Comparison of ENCODE assay signal across 8 cellular contexts in the genomic region with DNA sequence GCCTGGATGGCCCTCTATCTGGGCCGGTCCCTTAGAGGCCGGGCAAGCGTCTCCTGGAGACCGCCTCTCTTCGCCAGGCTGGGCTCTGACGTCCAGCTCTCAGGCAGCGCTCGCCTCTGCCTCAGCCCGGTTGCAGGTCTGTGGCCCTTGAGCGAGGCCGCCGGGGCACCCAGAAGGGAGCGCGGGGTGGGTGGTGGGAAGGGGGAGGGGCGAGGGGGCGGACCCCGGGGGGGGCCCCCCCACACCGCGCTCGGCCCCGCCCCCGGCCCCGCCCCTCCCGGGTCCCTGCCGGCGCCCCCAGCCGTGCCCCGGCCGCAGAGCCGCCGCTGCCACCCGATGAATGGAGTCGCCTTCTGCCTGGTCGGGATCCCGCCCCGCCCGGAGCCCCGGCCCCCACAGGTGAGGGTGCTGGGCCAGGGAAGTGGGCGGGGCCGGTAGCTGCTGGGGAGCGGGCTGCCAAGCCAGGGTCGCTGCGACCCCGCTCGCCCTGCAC. TPM values are rescaled to one million over a fixed set of nuclear protein-coding genes. Genes with fewer than 3 reads are reported as not detected.
DNase-seq lines count a peak whose midpoint lies in the region; ATAC-seq, FAIRE-seq and TF ChIP-seq lines count a peak whose summit lies in the region.

A gene with protein sequence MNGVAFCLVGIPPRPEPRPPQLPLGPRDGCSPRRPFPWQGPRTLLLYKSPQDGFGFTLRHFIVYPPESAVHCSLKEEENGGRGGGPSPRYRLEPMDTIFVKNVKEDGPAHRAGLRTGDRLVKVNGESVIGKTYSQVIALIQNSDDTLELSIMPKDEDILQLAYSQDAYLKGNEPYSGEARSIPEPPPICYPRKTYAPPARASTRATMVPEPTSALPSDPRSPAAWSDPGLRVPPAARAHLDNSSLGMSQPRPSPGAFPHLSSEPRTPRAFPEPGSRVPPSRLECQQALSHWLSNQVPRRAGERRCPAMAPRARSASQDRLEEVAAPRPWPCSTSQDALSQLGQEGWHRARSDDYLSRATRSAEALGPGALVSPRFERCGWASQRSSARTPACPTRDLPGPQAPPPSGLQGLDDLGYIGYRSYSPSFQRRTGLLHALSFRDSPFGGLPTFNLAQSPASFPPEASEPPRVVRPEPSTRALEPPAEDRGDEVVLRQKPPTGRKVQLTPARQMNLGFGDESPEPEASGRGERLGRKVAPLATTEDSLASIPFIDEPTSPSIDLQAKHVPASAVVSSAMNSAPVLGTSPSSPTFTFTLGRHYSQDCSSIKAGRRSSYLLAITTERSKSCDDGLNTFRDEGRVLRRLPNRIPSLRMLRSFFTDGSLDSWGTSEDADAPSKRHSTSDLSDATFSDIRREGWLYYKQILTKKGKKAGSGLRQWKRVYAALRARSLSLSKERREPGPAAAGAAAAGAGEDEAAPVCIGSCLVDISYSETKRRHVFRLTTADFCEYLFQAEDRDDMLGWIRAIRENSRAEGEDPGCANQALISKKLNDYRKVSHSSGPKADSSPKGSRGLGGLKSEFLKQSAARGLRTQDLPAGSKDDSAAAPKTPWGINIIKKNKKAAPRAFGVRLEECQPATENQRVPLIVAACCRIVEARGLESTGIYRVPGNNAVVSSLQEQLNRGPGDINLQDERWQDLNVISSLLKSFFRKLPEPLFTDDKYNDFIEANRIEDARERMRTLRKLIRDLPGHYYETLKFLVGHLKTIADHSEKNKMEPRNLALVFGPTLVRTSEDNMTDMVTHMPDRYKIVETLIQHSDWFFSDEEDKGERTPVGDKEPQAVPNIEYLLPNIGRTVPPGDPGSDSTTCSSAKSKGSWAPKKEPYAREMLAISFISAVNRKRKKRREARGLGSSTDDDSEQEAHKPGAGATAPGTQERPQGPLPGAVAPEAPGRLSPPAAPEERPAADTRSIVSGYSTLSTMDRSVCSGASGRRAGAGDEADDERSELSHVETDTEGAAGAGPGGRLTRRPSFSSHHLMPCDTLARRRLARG (N-terminal part only) (plus strand): TSS at position 315 of the 493 bp plus-strand sequence. CDS start 22 bp downstream, at position 337.

- WGBS in body of pancreas, 2 donors: 1 to 2% methylated on average over 10 to 37 of the region's 45 CpGs

- TF ChIP-seq POLR2A in H54 (IDR thresholded peaks at IDR 0.05; ENCODE audit: low read depth, low read length) (peak; percentile 66), body of pancreas (IDR thresholded peaks at IDR 0.05) (no peak)

- H3K36me3 Mint-ChIP-seq in T-helper 1 cell treated with Interleukin-12 subunit alpha and Interleukin-12 subunit beta and Interleukin-4 antibody, amounts not matched to agents 30 μg/mL and 1 μg/mL, for 36 hours (ENCODE audit: low read depth): no peaks in the 10 kb centered on the region

- no peaks in the 10 kb centered on the region for H3K9me3 ChIP-seq in body of pancreas

- peaks cover 8% of the 10 kb centered on the region for H3K4me1 Mint-ChIP-seq in T-helper 1 cell treated with Interleukin-12 subunit alpha and Interleukin-12 subunit beta and Interleukin-4 antibody, amounts not matched to agents 30 μg/mL and 1 μg/mL, for 36 hours (ENCODE audit: low read depth)

- peaks cover 50% of the 10 kb centered on the region for H3K27me3 Mint-ChIP-seq in T-helper 1 cell treated with Interleukin-12 subunit alpha and Interleukin-12 subunit beta and Interleukin-4 antibody, amounts not matched to agents 30 μg/mL and 1 μg/mL, for 36 hours (ENCODE audit: low read depth)

- peak within 1 kb of the TSS; percentile 13 to 83 (median 66) for H3K27ac ChIP-seq in body of pancreas

- H3K4me3 Mint-ChIP-seq in T-helper 1 cell treated with Interleukin-12 subunit alpha and Interleukin-12 subunit beta and Interleukin-4 antibody, amounts not matched to agents 30 μg/mL and 1 μg/mL, for 36 hours: peak within 1 kb of the TSS; percentile 70

- no peaks in the 10 kb centered on the region for H3K36me3 ChIP-seq in body of pancreas (replicated peaks in 1 of 2; ENCODE audit: insufficient read depth in 1 of 2, low read depth in 2 of 2)

- FAIRE-seq in H54 (lab: Jason Lieb, UNC): no peak

- no peaks in the 10 kb centered on the region for H3K9me3 Mint-ChIP-seq in T-helper 1 cell treated with Interleukin-12 subunit alpha and Interleukin-12 subunit beta and Interleukin-4 antibody, amounts not matched to agents 30 μg/mL and 1 μg/mL, for 36 hours

- H3K4me3 ChIP-seq in body of pancreas: peak within 1 kb of the TSS; percentile 87 to 92

- no peaks in the 10 kb centered on the region for H3K27me3 ChIP-seq in body of pancreas

- DNase-seq in H54 (ENCODE audit: insufficient read length, low spot score) (peak; percentile 83), body of pancreas (peak; percentile 51 to 69 (median 66)), hepatic stellate cell (ENCODE audit: low spot score) (peak; percentile 80), posterior vena cava (ENCODE audit: low spot score) (peak; percentile 87), DMS114 treated with DMSO at 0.1 percent for 48 hours (lab: John Stamatoyannopoulos, UW; ENCODE audit: unreplicated experiment) (no peak)

- no peak for TF ChIP-seq CTCF in body of pancreas (IDR thresholded peaks at IDR 0.05)

- H3K27ac Mint-ChIP-seq in T-helper 1 cell treated with Interleukin-12 subunit alpha and Interleukin-12 subunit beta and Interleukin-4 antibody, amounts not matched to agents 30 μg/mL and 1 μg/mL, for 36 hours: no peak within 1 kb of the TSS

- ATAC-seq in body of pancreas: peak; percentile 63
- ATAC-seq in GM18907 (IDR thresholded peaks at IDR 0.05; ENCODE audit: unreplicated experiment): no peak
- ATAC-seq in GM19395 (IDR thresholded peaks at IDR 0.05; ENCODE audit: unreplicated experiment): no peak

- intact Hi-C loops in body of pancreas (cut with DNase I): no loop called here
- intact Hi-C loops in posterior vena cava (cut with DNase I): loop anchor here in 1 of 2 donors (5.0 kb wide), 1 partner anchor 54 kb away; no protein-coding TSS in a partner anchor

- peaks cover 18% of the 10 kb centered on the region for H3K4me1 ChIP-seq in body of pancreas

RNA-seq across cellular contexts. Expression of the gene that starts here (rescaled TPM):
- total RNA-seq in body of pancreas (10 to 100 TPM in 1 of 2 donors, 1 to 10 TPM in 1; 5.2 to 10.9 TPM), posterior vena cava (10 to 100 TPM; 72.9 to 90.4 TPM)

Comparison
In these comparisons a context has a peak if more than half of its experiments do, and no peak if none do; other contexts are left out.
1. RNA of the gene that starts here (total RNA-seq): 72.9 to 90.4 TPM in posterior vena cava; 5.2 to 10.9 TPM in body of pancreas; every median in the first group is over 4 times any median in the second.